9 cellular contexts compared by ENCODE assay signal in genomic region chr9:128203842-128204551, GRCh38. TPM values are rescaled to one million over a fixed set of nuclear protein-coding genes. Genes with fewer than 3 reads are reported as not detected.
DNase-seq lines count a peak whose midpoint lies in the region; ATAC-seq, FAIRE-seq and TF ChIP-seq lines count a peak whose summit lies in the region.
"Had no signal": no experiment of that assay in that cellular context is flagged by ENCODE, and none has a peak within 500 bp of the region (broad histone marks: within the 10 kb centered on the region; RNA-seq: fewer than 3 reads in every experiment).

No MANE protein-coding gene starts in this region.

- H2BK120ac ChIP-seq in H1 (replicated peaks; ENCODE audit: low read depth, low read length) = no peak overlapping the region

- ATAC-seq in HG03460 (IDR thresholded peaks at IDR 0.05; ENCODE audit: unreplicated experiment) = no peak

- H3K9me3 ChIP-seq in HUES64 (ENCODE audit: insufficient read depth, low read depth, low read length) = no peaks in the 10 kb centered on the region
- no peaks in the 10 kb centered on the region for H3K9me3 ChIP-seq in SJCRH30 (replicated peaks)
- no peaks in the 10 kb centered on the region for H3K9me3 ChIP-seq in H1 (ENCODE audit: insufficient read depth in 2 of 2, low read depth in 1 of 2, low read length in 1 of 2)
- no peaks in the 10 kb centered on the region for H3K9me3 ChIP-seq in mononuclear cell (ENCODE audit: low read depth, low read length)

- no peak overlapping the region for H3K23ac ChIP-seq in H1 (ENCODE audit: insufficient read length)

- H3K4ac ChIP-seq in H1 (replicated peaks; ENCODE audit: insufficient read length, low read depth, low read length) = no peak overlapping the region

- H4K91ac ChIP-seq in H1 (replicated peaks; ENCODE audit: insufficient read length, low read length) = no peak overlapping the region

- H3K56ac ChIP-seq in H1 (replicated peaks; ENCODE audit: insufficient read length, low read depth, low read length) = no peak overlapping the region

- peaks cover 20% of the 10 kb centered on the region; the same call in 1 of the 2 replicates for H3K4me1 ChIP-seq in HUES64 (ENCODE audit: insufficient read depth, low read length)
- H3K4me1 ChIP-seq in SJCRH30 = peaks cover 3% of the 10 kb centered on the region; the same call in 1 of the 2 replicates
- H3K4me1 ChIP-seq in H1 (replicated peaks in 1 of 4; ENCODE audit: control insufficient read depth in 3 of 4, insufficient read depth in 4 of 4, low read length in 3 of 4) = peaks cover 3 to 11% (median 9%) of the 10 kb centered on the region in 4 experiments; a peak in 6 of 7 replicates
- peaks cover 17% of the 10 kb centered on the region for H3K4me1 ChIP-seq in mononuclear cell (ENCODE audit: insufficient read depth, low read length)

- TF ChIP-seq CTCF in H1 (IDR thresholded peaks at IDR 0.05; ENCODE audit: control extremely low read depth in 1 of 3, insufficient read depth in 1 of 3, low read depth in 1 of 3, low read length in 3 of 3) = peak in 1 of 3 experiments; percentile 3; a peak in 1 of 4 replicates

- H4K8ac ChIP-seq in H1 (ENCODE audit: extremely low read depth, insufficient read depth, low read length) = no peak overlapping the region

- peaks cover 0 to 3% of the 10 kb centered on the region in 2 experiments; a peak in 1 of 4 replicates for H3K79me2 ChIP-seq in H1 (ENCODE audit: control insufficient read depth in 1 of 2, insufficient read depth in 2 of 2, low read length in 2 of 2)

- H4K5ac ChIP-seq in H1 (ENCODE audit: insufficient read length, low read depth, low read length) = peak overlapping the region; percentile 46

- H3K36me3 ChIP-seq in HUES64 (ENCODE audit: insufficient read depth, low read length) (peaks cover 6% of the 10 kb centered on the region; the same call in 1 of the 2 replicates), SJCRH30 (no peaks in the 10 kb centered on the region), H1 (ENCODE audit: control insufficient read depth in 2 of 4, insufficient read depth in 4 of 4, low read length in 3 of 4) (no peaks in the 10 kb centered on the region)

- H2BK12ac ChIP-seq in H1 (ENCODE audit: low read depth, low read length) = no peak overlapping the region

- H2AK5ac ChIP-seq in H1 (ENCODE audit: low read depth, low read length) = no peak overlapping the region

- no peak; a peak in 1 of 3 replicates for TF ChIP-seq POLR2A in H1 (IDR thresholded peaks at IDR 0.05; ENCODE audit: control extremely low read depth in 1 of 2, low read depth in 2 of 2, low read length in 2 of 2)

- H3K4me2 ChIP-seq in H1 (ENCODE audit: insufficient read depth in 1 of 2, low read depth in 2 of 2, low read length in 2 of 2) = peak overlapping the region; percentile 66 to 74

- H3K9ac ChIP-seq in HUES64 (ENCODE audit: low read depth, low read length) (peak overlapping the region; percentile 86), H1 (replicated peaks in 1 of 4; ENCODE audit: extremely low read depth in 1 of 4, low read depth in 3 of 4, low read length in 3 of 4) (peak overlapping the region; percentile 37 to 51 (median 48); a peak in 6 of 7 replicates)

- H4K20me1 ChIP-seq in H1 (replicated peaks in 1 of 2; ENCODE audit: control insufficient read depth in 1 of 2, insufficient read depth in 2 of 2, low read length in 2 of 2) = peaks cover 0 to 5% of the 10 kb centered on the region in 2 experiments

- WGBS in HUES64 = under 1% methylated on average over 42 of the region's 48 CpGs
- 1% methylated on average over 38 of the region's 48 CpGs; no CpG with 5 or more reads in 1 of the 2 experiments for WGBS in H1 (ENCODE audit: extremely low coverage in 1 of 2, insufficient coverage in 1 of 2, insufficient read length in 1 of 2, insufficient replicate concordance in 2 of 2, low coverage in 1 of 2, low lambda C conversion rate in 2 of 2, missing lambda C conversion rate in 1 of 2), 2 experiments

- no peak for TF ChIP-seq EP300 in H1 (IDR thresholded peaks at IDR 0.05; ENCODE audit: borderline replicate concordance in 1 of 2, low read depth in 2 of 2, low read length in 2 of 2)

- POLR2A ChIA-PET in H1 (lab: Charles Lee; ENCODE audit: partially characterized antibody) = interaction anchor here (1.0 to 2.2 kb wide), 9 partner anchors 10 to 101 kb away, joined by 3 to 7 read pairs (median 4); no protein-coding TSS in a partner anchor

- H3K23me2 ChIP-seq in H1 (ENCODE audit: low read depth, low read length) = peaks cover 6% of the 10 kb centered on the region; the same call in 1 of the 2 replicates

- TF ChIP-seq RAD21 in H1 (IDR thresholded peaks at IDR 0.05 in 1 of 2, conservative IDR thresholded peaks at IDR 0.05 in 1 of 2; ENCODE audit: low read depth in 2 of 2, low read length in 2 of 2) = no peak

- DNase-seq in D341Med (ENCODE audit: low spot score) (peak; percentile 86), SJCRH30 (peak; percentile 54 to 58), H1 (ENCODE audit: low read depth in 1 of 2, low spot score in 2 of 2) (peak in 1 of 2 experiments; percentile 81), hippocampal formation (lab: John Stamatoyannopoulos, UW) (no peak), NOMO-1 treated with dmso at 0.1 percent for 144 hours (lab: John Stamatoyannopoulos, UW; ENCODE audit: unreplicated experiment) (no peak)

- H2BK15ac ChIP-seq in H1 (ENCODE audit: low read length) = no peak overlapping the region; the same call in 1 of the 2 replicates

- no peak overlapping the region for H2BK20ac ChIP-seq in H1 (ENCODE audit: low read length)

- H3K27ac ChIP-seq in HUES64 (ENCODE audit: low read depth, low read length) = peak overlapping the region; percentile 75
- no peak overlapping the region; the same call in 1 of the 2 replicates for H3K27ac ChIP-seq in SJCRH30
- no peak overlapping the region; the same call in 1 of the 2 replicates for H3K27ac ChIP-seq in H1 (ENCODE audit: low read depth, low read length)

- H3K27me3 ChIP-seq in HUES64 (ENCODE audit: insufficient read depth, low read length) (no peaks in the 10 kb centered on the region), SJCRH30 (peaks cover 15% of the 10 kb centered on the region; the same call in 1 of the 2 replicates), H1 (replicated peaks in 1 of 4; ENCODE audit: control insufficient read depth in 3 of 4, extremely low read depth in 1 of 4, insufficient read depth in 3 of 4, low read length in 3 of 4) (no peaks in the 10 kb centered on the region), mononuclear cell (ENCODE audit: insufficient read depth, low read length) (peaks cover 12% of the 10 kb centered on the region)

- no peaks in the 10 kb centered on the region; the same call in 1 of the 2 replicates for H3K79me1 ChIP-seq in H1 (ENCODE audit: low read depth, low read length)

- H2BK5ac ChIP-seq in H1 (ENCODE audit: low read depth, low read length) = peak overlapping the region; percentile 66; the same call in 1 of the 2 replicates

- H3K14ac ChIP-seq in H1 (ENCODE audit: insufficient read length) = no peak overlapping the region

- H3K18ac ChIP-seq in H1 (ENCODE audit: extremely low read depth, low read length) = peak overlapping the region; percentile 78

- H3K4me3 ChIP-seq in HUES64 (ENCODE audit: low read length) = peak overlapping the region; percentile 85
- peak overlapping the region; percentile 68 for H3K4me3 ChIP-seq in SJCRH30
- H3K4me3 ChIP-seq in H1 (ENCODE audit: extremely low read depth in 1 of 4, insufficient read depth in 2 of 4, low read depth in 3 of 4, low read length in 4 of 4) = peak overlapping the region; percentile 55 to 93 (median 74)
- H3K4me3 ChIP-seq in mononuclear cell (ENCODE audit: low read length) = peak overlapping the region; percentile 12

- CTCF ChIA-PET in H1 (lab: Charles Lee; ENCODE audit: partially characterized antibody) = interaction anchor here (0.6 to 1.6 kb wide), 7 partner anchors 13 to 79 kb away, joined by 3 to 4 read pairs (median 3); no protein-coding TSS in a partner anchor

- no peak for FAIRE-seq in H1 (lab: Jason Lieb, UNC)

- H2AFZ ChIP-seq in H1 (ENCODE audit: low read length) = no peak overlapping the region

RNA-seq across cellular contexts. Expression of gene DNM1, which starts 0.8 kb away (rescaled TPM):
- 27.4 TPM for polyA plus RNA-seq in HUES64 (2013, experiment 1 of 2)
- 32.6 TPM for polyA plus RNA-seq in HUES64 (2013, experiment 2 of 2)
- total RNA-seq in SJCRH30 (2014; rRNA removed; shearing (Covaris generic)) = 1.7 and 3.8 TPM in 2 replicates
- 43.7 and 62.7 TPM in 2 replicates for total RNA-seq in H1 (2021; fragmentation: NEBNext Ultra II Directional; extraction: Animal tissue kit (Norgen Biotek cat#: 25700))
- polyA plus RNA-seq in H1 (2011; rRNA removed) = 34.3 and 55.4 TPM in 2 replicates
- 38.5 TPM for polyA plus RNA-seq in H1 (2011; cell fraction: cytosol; rRNA removed)
- 182 TPM for polyA plus RNA-seq in H1 (2011; cell fraction: nucleus; rRNA removed)
- 63.2 to 75.1 TPM (median 67.5 TPM) in 4 replicates for polyA plus RNA-seq in H1 (2012, experiment 1 of 2)
- polyA plus RNA-seq in H1 (2012, experiment 2 of 2) = 27.0 TPM
- 35.2 TPM for polyA plus RNA-seq in H1 (2013, experiment 1 of 2)
- 29.3 TPM for polyA plus RNA-seq in H1 (2013, experiment 2 of 2)
- 80.1 and 86.2 TPM in 2 replicates for polyA minus RNA-seq in H1 (2011; rRNA and poly(A)+ RNA removed)
- polyA minus RNA-seq in H1 (2011; cell fraction: cytosol; rRNA and poly(A)+ RNA removed) = 43.2 TPM
- polyA minus RNA-seq in H1 (2011; cell fraction: nucleus; rRNA and poly(A)+ RNA removed) = 108 TPM
- total RNA-seq in mononuclear cell = 1.4 TPM

RNA-seq across cellular contexts. Expression of gene CIZ1, which starts 12.6 kb away (rescaled TPM):
- 63.2 TPM for polyA plus RNA-seq in HUES64 (2013, experiment 1 of 2)
- polyA plus RNA-seq in HUES64 (2013, experiment 2 of 2) = 73.5 TPM
- 72.6 and 85.2 TPM in 2 replicates for total RNA-seq in SJCRH30 (2014; rRNA removed; shearing (Covaris generic))
- total RNA-seq in H1 (2021; fragmentation: NEBNext Ultra II Directional; extraction: Animal tissue kit (Norgen Biotek cat#: 25700)) = 103 and 107 TPM in 2 replicates
- 66.0 and 87.0 TPM in 2 replicates for polyA plus RNA-seq in H1 (2011; rRNA removed)
- 40.7 TPM for polyA plus RNA-seq in H1 (2011; cell fraction: cytosol; rRNA removed)
- polyA plus RNA-seq in H1 (2011; cell fraction: nucleus; rRNA removed) = 107 TPM
- 80.8 to 92.5 TPM (median 90.4 TPM) in 4 replicates for polyA plus RNA-seq in H1 (2012, experiment 1 of 2)
- polyA plus RNA-seq in H1 (2012, experiment 2 of 2) = 78.0 TPM
- 77.5 TPM for polyA plus RNA-seq in H1 (2013, experiment 1 of 2)
- polyA plus RNA-seq in H1 (2013, experiment 2 of 2) = 83.3 TPM
- 38.7 and 39.7 TPM in 2 replicates for polyA minus RNA-seq in H1 (2011; rRNA and poly(A)+ RNA removed)
- 51.8 TPM for polyA minus RNA-seq in H1 (2011; cell fraction: cytosol; rRNA and poly(A)+ RNA removed)
- 36.3 TPM for polyA minus RNA-seq in H1 (2011; cell fraction: nucleus; rRNA and poly(A)+ RNA removed)
- 26.0 TPM for total RNA-seq in mononuclear cell

RNA-seq across cellular contexts. Expression of gene BBLN, which starts 43.9 kb away (rescaled TPM):
- 74.1 TPM for polyA plus RNA-seq in HUES64 (2013, experiment 1 of 2)
- 91.3 TPM for polyA plus RNA-seq in HUES64 (2013, experiment 2 of 2)
- total RNA-seq in SJCRH30 (2014; rRNA removed; shearing (Covaris generic)) = 33.6 and 42.7 TPM in 2 replicates
- 63.1 and 66.4 TPM in 2 replicates for total RNA-seq in H1 (2021; fragmentation: NEBNext Ultra II Directional; extraction: Animal tissue kit (Norgen Biotek cat#: 25700))
- 164 and 264 TPM in 2 replicates for polyA plus RNA-seq in H1 (2011; rRNA removed)
- polyA plus RNA-seq in H1 (2011; cell fraction: cytosol; rRNA removed) = 116 TPM
- 130 TPM for polyA plus RNA-seq in H1 (2011; cell fraction: nucleus; rRNA removed)
- 55.4 to 92.3 TPM (median 90.9 TPM) in 4 replicates for polyA plus RNA-seq in H1 (2012, experiment 1 of 2)
- 146 TPM for polyA plus RNA-seq in H1 (2012, experiment 2 of 2)
- 82.3 TPM for polyA plus RNA-seq in H1 (2013, experiment 1 of 2)
- polyA plus RNA-seq in H1 (2013, experiment 2 of 2) = 81.6 TPM
- 11.2 and 14.2 TPM in 2 replicates for polyA minus RNA-seq in H1 (2011; rRNA and poly(A)+ RNA removed)
- 40.3 TPM for polyA minus RNA-seq in H1 (2011; cell fraction: cytosol; rRNA and poly(A)+ RNA removed)
- polyA minus RNA-seq in H1 (2011; cell fraction: nucleus; rRNA and poly(A)+ RNA removed) = 35.9 TPM
- 78.1 TPM for total RNA-seq in mononuclear cell

RNA-seq across cellular contexts. Expression of gene LCN2, which starts 54.7 kb away (rescaled TPM):
- polyA plus RNA-seq in HUES64 (2013, experiment 1 of 2) = not detected
- not detected for polyA plus RNA-seq in HUES64 (2013, experiment 2 of 2)
- not detected in 2 replicates for total RNA-seq in SJCRH30 (2014; rRNA removed; shearing (Covaris generic))
- total RNA-seq in H1 (2021; fragmentation: NEBNext Ultra II Directional; extraction: Animal tissue kit (Norgen Biotek cat#: 25700)) = 1.1 and 1.4 TPM in 2 replicates
- polyA plus RNA-seq in H1 (2011; rRNA removed) = 1.6 TPM in 2 replicates
- 0.93 TPM for polyA plus RNA-seq in H1 (2011; cell fraction: cytosol; rRNA removed)
- 2.2 TPM for polyA plus RNA-seq in H1 (2011; cell fraction: nucleus; rRNA removed)
- polyA plus RNA-seq in H1 (2012, experiment 1 of 2) = 0.75 to 1.4 TPM (median 1.2 TPM) in 4 replicates
- 0.84 TPM for polyA plus RNA-seq in H1 (2012, experiment 2 of 2)
- 1.1 TPM for polyA plus RNA-seq in H1 (2013, experiment 1 of 2)
- 1.4 TPM for polyA plus RNA-seq in H1 (2013, experiment 2 of 2)
- polyA minus RNA-seq in H1 (2011; rRNA and poly(A)+ RNA removed) = not detected in 2 replicates
- not detected for polyA minus RNA-seq in H1 (2011; cell fraction: cytosol; rRNA and poly(A)+ RNA removed)
- not detected for polyA minus RNA-seq in H1 (2011; cell fraction: nucleus; rRNA and poly(A)+ RNA removed)
- 4.7 TPM for total RNA-seq in mononuclear cell
- total RNA-seq: T-helper 1 cell treated with Interleukin-12 subunit alpha and Interleukin-12 subunit beta and Interleukin-4 antibody, amounts not matched to agents 30 ng/mL and 1 ng/mL, for 36 hours had no signal

Comparison
In these comparisons a context has a peak if more than half of its experiments do, and no peak if none do; other contexts are left out.
1. DNase-seq: peak in D341Med (single experiment) and SJCRH30 (2 of 2); none in hippocampal formation (0 of 2) and NOMO-1 treated with dmso at 0.1 percent for 144 hours (single experiment).
2. H3K4me3 ChIP-seq: peak in every context shown above with its lines; median percentile 85 in HUES64; 74 in H1; 68 in SJCRH30; 12 in mononuclear cell.